Comparison of ENCODE assay signal across 21 cellular contexts in the genomic region with DNA sequence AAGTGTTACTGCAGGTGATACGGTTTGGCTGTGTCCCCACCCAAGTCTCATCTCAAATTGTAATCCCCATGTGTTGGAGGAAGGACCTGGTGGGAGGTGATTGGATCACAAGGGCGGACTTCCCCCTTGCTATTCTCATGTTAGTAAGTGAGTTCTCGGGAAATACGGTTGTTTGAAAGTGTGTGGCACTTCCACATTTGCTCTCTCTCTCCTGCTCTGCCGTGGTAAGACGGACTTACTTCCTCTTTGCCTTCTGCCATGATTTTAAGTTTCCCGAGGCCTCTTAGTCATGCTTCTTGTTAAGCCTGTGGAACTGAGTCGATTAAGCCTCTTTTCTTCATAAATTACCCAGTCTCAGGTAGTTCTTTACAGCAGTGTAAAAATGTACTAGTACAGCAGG.
DNase-seq lines count a peak whose midpoint lies in the region; ATAC-seq and TF ChIP-seq lines count a peak whose summit lies in the region.
"Had no signal": no experiment of that assay in that cellular context is flagged by ENCODE, and none has a peak within 500 bp of the region (broad histone marks: within the 10 kb centered on the region; RNA-seq: fewer than 3 reads in every experiment).

No MANE protein-coding gene starts in this region.

- DNase-seq in Kasumi-1 (lab: John Stamatoyannopoulos, UW) (peak; percentile 73 to 74), chondrocyte (ENCODE audit: low spot score) (no peak), LoVo (ENCODE audit: low spot score) (no peak), NCI-H1048 (lab: John Stamatoyannopoulos, UW) (no peak), NCI-H2029 (lab: John Stamatoyannopoulos, UW) (no peak)
- DNase-seq: activated CD4-positive, CD25-positive, alpha-beta regulatory T cell treated with anti-CD3 and anti-CD28 coated beads, Interleukin-2, amount 50 U/mL, for 72 hours; activated CD8-positive, alpha-beta memory T cell treated with anti-CD3 and anti-CD28 coated beads for 24 hours; brain microvascular endothelial cell; cortex of kidney; DMS79 treated with DMSO at 0.1 percent for 48 hours; foreskin melanocyte; NCI-H1092 treated with DMSO at 0.1 percent for 48 hours; NCI-H2081 treated with DMSO at 0.1 percent for 48 hours; NCI-H446 treated with DMSO at 0.1 percent for 48 hours had no signal

- H3K9me3 Mint-ChIP-seq in chondrocyte (ENCODE audit: low read depth): no peaks in the 10 kb centered on the region
- peaks cover 5% of the 10 kb centered on the region for H3K9me3 Mint-ChIP-seq in stimulated activated memory B cell treated with anti-CD40 and anti-IgM and Interleukin-4, amounts not matched to agents 10 μg/mL and 1 μg/mL and 100 μg/mL, for 72 hours
- H3K9me3 Mint-ChIP-seq: nephron; T-helper 2 cell treated with Interferon-gamma antibody and Interleukin-4, amounts not matched to agents 5 μg/mL and 100 μg/mL, for 36 hours had no signal

- 0 out of 2 replicates have a peak overlapping the region, but pooled peaks have one; percentile 3 for H3K4me3 ChIP-seq in OCI-LY3 (ENCODE audit: low read length)
- H3K4me3 ChIP-seq: SJSA1 had no signal

- peaks cover 43% of the 10 kb centered on the region for H3K4me1 Mint-ChIP-seq in chondrocyte (ENCODE audit: low read depth)
- peaks cover 6% of the 10 kb centered on the region for H3K4me1 Mint-ChIP-seq in stimulated activated memory B cell treated with anti-CD40 and anti-IgM and Interleukin-4, amounts not matched to agents 10 μg/mL and 1 μg/mL and 100 μg/mL, for 72 hours

- H3K27me3 ChIP-seq in OCI-LY3 (ENCODE audit: low read depth, low read length): no peaks in the 10 kb centered on the region
- H3K27me3 ChIP-seq: brain microvascular endothelial cell, SJSA1 had no signal

- H4K20me1 ChIP-seq in OCI-LY3 (ENCODE audit: insufficient read depth, low read length): no peaks in the 10 kb centered on the region

- TF ChIP-seq CTCF in OCI-LY3 (IDR thresholded peaks at IDR 0.05; ENCODE audit: low read depth, low read length) (no peak), chondrocyte (IDR thresholded peaks at IDR 0.05) (no peak)

- peak; percentile 54 for ATAC-seq in stimulated activated memory B cell treated with anti-CD40 and anti-IgM and Interleukin-4, amounts not matched to agents 10 μg/mL and 1 μg/mL and 100 μg/mL, for 72 hours
- ATAC-seq in HG03342 (IDR thresholded peaks at IDR 0.05; ENCODE audit: unreplicated experiment): no peak

- H3K27me3 Mint-ChIP-seq in chondrocyte (ENCODE audit: low read depth): no peaks in the 10 kb centered on the region
- no peaks in the 10 kb centered on the region for H3K27me3 Mint-ChIP-seq in stimulated activated memory B cell treated with anti-CD40 and anti-IgM and Interleukin-4, amounts not matched to agents 10 μg/mL and 1 μg/mL and 100 μg/mL, for 72 hours

- peak overlapping the region; percentile 60 for H2AFZ ChIP-seq in OCI-LY3 (ENCODE audit: low read depth, low read length)

- H3K4me1 ChIP-seq in OCI-LY3 (ENCODE audit: low read length): peaks cover 24% of the 10 kb centered on the region

- no peak overlapping the region for H3K27ac ChIP-seq in OCI-LY3 (ENCODE audit: low read length)
- H3K27ac ChIP-seq: brain microvascular endothelial cell, SJSA1 had no signal

- H3K27ac Mint-ChIP-seq in chondrocyte (ENCODE audit: unreplicated experiment): peak overlapping the region; percentile 42
- no peak overlapping the region for H3K27ac Mint-ChIP-seq in stimulated activated memory B cell treated with anti-CD40 and anti-IgM and Interleukin-4, amounts not matched to agents 10 μg/mL and 1 μg/mL and 100 μg/mL, for 72 hours
- H3K27ac Mint-ChIP-seq: mesothelial cell of epicardium; nephron; T-helper 2 cell treated with Interferon-gamma antibody and Interleukin-4, amounts not matched to agents 5 μg/mL and 100 μg/mL, for 36 hours had no signal

- H3K36me3 Mint-ChIP-seq in chondrocyte (ENCODE audit: low read depth): no peaks in the 10 kb centered on the region
- no peaks in the 10 kb centered on the region for H3K36me3 Mint-ChIP-seq in stimulated activated memory B cell treated with anti-CD40 and anti-IgM and Interleukin-4, amounts not matched to agents 10 μg/mL and 1 μg/mL and 100 μg/mL, for 72 hours
- H3K36me3 Mint-ChIP-seq: mesothelial cell of epicardium had no signal

- peaks cover 6% of the 10 kb centered on the region for H3K36me3 ChIP-seq in OCI-LY3 (replicated peaks; ENCODE audit: low read depth, low read length)
- H3K36me3 ChIP-seq: brain microvascular endothelial cell, SJSA1 had no signal

- no peak overlapping the region for H3K4me3 Mint-ChIP-seq in chondrocyte (ENCODE audit: unreplicated experiment)
- no peak overlapping the region for H3K4me3 Mint-ChIP-seq in stimulated activated memory B cell treated with anti-CD40 and anti-IgM and Interleukin-4, amounts not matched to agents 10 μg/mL and 1 μg/mL and 100 μg/mL, for 72 hours
- H3K4me3 Mint-ChIP-seq: mesothelial cell of epicardium; nephron; T-helper 2 cell treated with Interferon-gamma antibody and Interleukin-4, amounts not matched to agents 5 μg/mL and 100 μg/mL, for 36 hours had no signal

- H3K9me3 ChIP-seq in OCI-LY3 (ENCODE audit: insufficient read depth, low read length): peaks cover 7% of the 10 kb centered on the region
- H3K9me3 ChIP-seq: SJSA1 had no signal

- H3K9ac ChIP-seq in OCI-LY3 (ENCODE audit: low read length): no peak overlapping the region

- peak overlapping the region; percentile 29 for H3K4me2 ChIP-seq in OCI-LY3 (ENCODE audit: low read length)

- H3K79me2 ChIP-seq in OCI-LY3 (ENCODE audit: low read length): no peaks in the 10 kb centered on the region

Comparison
In these comparisons a context has a peak if more than half of its experiments do, and no peak if none do; other contexts are left out.
1. DNase-seq: peak in Kasumi-1 (2 of 2); none in chondrocyte (single experiment), LoVo (single experiment), NCI-H1048 (single experiment) and NCI-H2029 (single experiment).